8 cellular contexts compared by ENCODE assay signal in the genomic region with DNA sequence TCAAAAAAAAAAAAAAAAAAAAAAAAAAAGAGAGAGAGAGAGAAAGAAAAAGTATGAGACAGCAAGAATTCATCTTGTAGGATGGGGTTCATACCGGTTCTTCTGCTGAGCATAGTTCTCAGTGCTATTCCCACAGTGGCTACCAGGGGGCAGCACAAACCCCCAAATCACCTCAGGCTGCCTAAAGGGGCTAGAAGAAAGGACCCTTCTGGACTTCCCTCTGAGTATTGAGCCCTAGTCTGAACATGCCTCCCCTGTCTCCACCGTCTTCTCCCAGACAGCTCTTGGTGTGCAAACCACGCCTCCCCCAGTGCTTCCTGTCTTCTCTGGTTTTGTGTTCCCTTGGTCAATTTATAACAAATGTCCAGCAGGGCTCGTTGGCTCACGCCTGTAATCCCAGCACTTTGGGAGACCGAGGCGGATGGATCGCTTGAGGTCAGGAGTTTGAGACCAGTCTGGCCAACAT. TPM values are rescaled to one million over a fixed set of nuclear protein-coding genes. Genes with fewer than 3 reads are reported as not detected.
DNase-seq lines count a peak whose midpoint lies in the region; ATAC-seq, FAIRE-seq and TF ChIP-seq lines count a peak whose summit lies in the region.

No MANE protein-coding gene starts in this region.

- H3K27ac ChIP-seq in CD4-positive, CD25-positive, alpha-beta regulatory T cell (ENCODE audit: insufficient read depth, low read length, poor library complexity, severe bottlenecking): no peak overlapping the region
- H3K27ac ChIP-seq in HepG2 (ENCODE audit: extremely low read length, insufficient read depth, low read length): no peak overlapping the region

- TF ChIP-seq EP300 in HepG2 (IDR thresholded peaks at IDR 0.05; ENCODE audit: low read depth in 2 of 2, low read length in 2 of 2) (no peak), HepG2 (CRISPR knock-in tag; IDR thresholded peaks at IDR 0.05; ENCODE audit: borderline replicate concordance) (no peak)

- H3K4me2 ChIP-seq in HepG2 (ENCODE audit: low read depth, low read length): peak overlapping the region; percentile 79

- BruUV-seq in HepG2 (replicated peaks; lab: Mats Ljungman, UMichigan): no TSS peak

- ATAC-seq in CD4-positive, CD25-positive, alpha-beta regulatory T cell (ENCODE audit: low read depth in 2 of 2): peak; percentile 41 to 45
- ATAC-seq in central memory CD8-positive, alpha-beta T cell (replicated peaks; ENCODE audit: extremely low read depth, poor library complexity, severe bottlenecking): peak; percentile 41
- ATAC-seq in HepG2: peak; percentile 76

- H3K36me3 ChIP-seq in CD4-positive, CD25-positive, alpha-beta regulatory T cell (ENCODE audit: control insufficient read depth, insufficient read depth, low read length): no peaks in the 10 kb centered on the region
- no peaks in the 10 kb centered on the region for H3K36me3 ChIP-seq in HepG2 (replicated peaks in 1 of 2; ENCODE audit: control insufficient read depth in 1 of 2, insufficient read depth in 2 of 2, low read length in 2 of 2)

- WGBS in HepG2 (ENCODE audit: low lambda C conversion rate): 5% methylated on average over 8 of the region's 8 CpGs

- no peaks in the 10 kb centered on the region for H3K9me3 ChIP-seq in CD4-positive, CD25-positive, alpha-beta regulatory T cell (ENCODE audit: control insufficient read depth in 2 of 2, low read length in 2 of 2)
- no peaks in the 10 kb centered on the region for H3K9me3 ChIP-seq in HepG2 (ENCODE audit: low read length)

- no peaks in the 10 kb centered on the region for H3K79me2 ChIP-seq in HepG2 (ENCODE audit: insufficient read depth, low read length)

- DNase-seq in CD4-positive, CD25-positive, alpha-beta regulatory T cell: peak; percentile 47 to 74 (median 55)
- peak; percentile 64 for DNase-seq in HCEC 1CT
- peak; percentile 52 for DNase-seq in NCI-H345 (lab: John Stamatoyannopoulos, UW)
- DNase-seq in activated CD4-positive, CD25-positive, alpha-beta regulatory T cell treated with anti-CD3 and anti-CD28 coated beads, Interleukin-2, amount 50 U/mL, for 72 hours: peak; percentile 65
- peak; percentile 43 to 47 for DNase-seq in central memory CD8-positive, alpha-beta T cell (ENCODE audit: low spot score in 2 of 2)
- peak; percentile 45 for DNase-seq in HepG2 (ENCODE audit: low spot score)
- peak; percentile 48 for DNase-seq in stimulated activated CD8-positive, alpha-beta memory T cell treated with anti-CD3 and anti-CD28 coated beads, Interleukin-12 subunit alpha, Interleukin-12 subunit beta, amount 100 ng/mL, for 1 hour (ENCODE audit: low read depth)
- DNase-seq in occipital lobe (lab: John Stamatoyannopoulos, UW): no peak

- peak; percentile 87 for TF ChIP-seq CTCF in HepG2 (CRISPR knock-in tag; IDR thresholded peaks at IDR 0.05)

- peaks cover 0 to 38% (median 19%) of the 10 kb centered on the region in 4 donors for H3K4me1 Mint-ChIP-seq in CD4-positive, CD25-positive, alpha-beta regulatory T cell
- H3K4me1 Mint-ChIP-seq in central memory CD8-positive, alpha-beta T cell: peaks cover 15% of the 10 kb centered on the region

- CTCF ChIA-PET in HepG2 (lab: Yijun Ruan, JAX; ENCODE audit: low intra/inter-chr PET ratio, low total read pairs): interaction anchor here (0.7 to 2.2 kb wide), 4 partner anchors 105 to 160 kb away, joined by 3 to 22 read pairs (median 8); a partner anchor contains a TSS

- H3K36me3 Mint-ChIP-seq in CD4-positive, CD25-positive, alpha-beta regulatory T cell: no peaks in the 10 kb centered on the region
- H3K36me3 Mint-ChIP-seq in central memory CD8-positive, alpha-beta T cell (ENCODE audit: insufficient read depth): peaks cover 7% of the 10 kb centered on the region

- no peak overlapping the region for H3K4me3 Mint-ChIP-seq in CD4-positive, CD25-positive, alpha-beta regulatory T cell
- no peak overlapping the region for H3K4me3 Mint-ChIP-seq in central memory CD8-positive, alpha-beta T cell

- H3K27me3 Mint-ChIP-seq in CD4-positive, CD25-positive, alpha-beta regulatory T cell: peaks cover 17% of the 10 kb centered on the region
- H3K27me3 Mint-ChIP-seq in central memory CD8-positive, alpha-beta T cell: no peaks in the 10 kb centered on the region

- in situ Hi-C loops in HepG2 (cut with HindIII; ENCODE audit: extremely low pct_ligation_motif_present, low pct_unique_long_range_greater_than_20kb): no loop called here

- H3K27me3 ChIP-seq in CD4-positive, CD25-positive, alpha-beta regulatory T cell (ENCODE audit: control insufficient read depth, insufficient read depth, low read length): peaks cover 2% of the 10 kb centered on the region
- peaks cover 2 to 26% of the 10 kb centered on the region in 2 experiments for H3K27me3 ChIP-seq in HepG2 (ENCODE audit: control insufficient read depth in 1 of 2, insufficient read depth in 2 of 2, low read length in 2 of 2)

- H3K27ac Mint-ChIP-seq in CD4-positive, CD25-positive, alpha-beta regulatory T cell: no peak overlapping the region
- H3K27ac Mint-ChIP-seq in central memory CD8-positive, alpha-beta T cell (ENCODE audit: low read depth): no peak overlapping the region

- POLR2A ChIA-PET in HepG2 (lab: Yijun Ruan, JAX): no interaction called here

- H3K9me3 Mint-ChIP-seq in CD4-positive, CD25-positive, alpha-beta regulatory T cell: peaks cover 0 to 1% (median 0%) of the 10 kb centered on the region in 7 donors
- H3K9me3 Mint-ChIP-seq in central memory CD8-positive, alpha-beta T cell: no peaks in the 10 kb centered on the region

- no peak overlapping the region for H3K9ac ChIP-seq in HepG2 (ENCODE audit: insufficient read depth, low read depth, low read length)

- no peak for TF ChIP-seq POLR2A in HepG2 (IDR thresholded peaks at IDR 0.05; ENCODE audit: insufficient read depth in 1 of 2, low read depth in 2 of 2, low read length in 2 of 2)

- TF ChIP-seq RAD21 in HepG2 (CRISPR knock-in tag; IDR thresholded peaks at IDR 0.05): no peak; the same call in 1 of the 2 replicates

- H3K4me3 ChIP-seq in CD4-positive, CD25-positive, alpha-beta regulatory T cell (ENCODE audit: low read depth, low read length): no peak overlapping the region
- no peak overlapping the region for H3K4me3 ChIP-seq in HepG2 (replicated peaks in 1 of 3; ENCODE audit: insufficient read depth in 1 of 3, low read depth in 2 of 3, low read length in 3 of 3)

- no peak overlapping the region for H2AFZ ChIP-seq in HepG2 (ENCODE audit: low read length)

- peak; percentile 66 for FAIRE-seq in HepG2 (lab: Jason Lieb, UNC)

- H3K4me1 ChIP-seq in CD4-positive, CD25-positive, alpha-beta regulatory T cell (ENCODE audit: control insufficient read depth, insufficient read depth, low read length, poor library complexity, severe bottlenecking): peaks cover 24% of the 10 kb centered on the region
- peaks cover 32% of the 10 kb centered on the region for H3K4me1 ChIP-seq in HepG2 (ENCODE audit: insufficient read depth, low read length)

- no peaks in the 10 kb centered on the region for H4K20me1 ChIP-seq in HepG2 (ENCODE audit: insufficient read depth, low read length)

- intact Hi-C loops in HepG2 (cut with micrococcal nuclease; ENCODE audit: unreplicated experiment): loop anchor here (1.0 kb wide), 3 partner anchors 74 to 148 kb away; no protein-coding TSS in a partner anchor

RNA-seq across cellular contexts. Expression of a gene that starts 31.3 kb away (rescaled TPM):
- 13.0 TPM for total RNA-seq in CD4-positive, CD25-positive, alpha-beta regulatory T cell
- 10 to 100 TPM; 24.5 to 38.1 (median 30.7) TPM for polyA plus RNA-seq in CD4-positive, CD25-positive, alpha-beta regulatory T cell
- total RNA-seq in HepG2 (2016; rRNA removed; fragmentation: Illumina TruSeq; extraction: Trizol): 35.6 and 36.9 TPM in 2 replicates
- total RNA-seq in HepG2 (2016; cell fraction: cytosol; rRNA removed; fragmentation: Illumina TruSeq; extraction: Trizol; ENCODE audit: low read depth): 47.1 and 69.5 TPM in 2 replicates
- 33.2 and 38.5 TPM in 2 replicates for total RNA-seq in HepG2 (2016; cell fraction: insoluble cytoplasmic fraction; rRNA removed; fragmentation: Illumina TruSeq; extraction: Trizol)
- total RNA-seq in HepG2 (2016; cell fraction: membrane; rRNA removed; fragmentation: Illumina TruSeq; extraction: Trizol): 50.2 and 62.2 TPM in 2 replicates
- 19.8 and 23.2 TPM in 2 replicates for total RNA-seq in HepG2 (2016; cell fraction: nucleus; rRNA removed; fragmentation: Illumina TruSeq; extraction: Trizol)
- polyA plus RNA-seq in HepG2 (2011; rRNA removed): 31.9 and 36.1 TPM in 2 replicates
- polyA plus RNA-seq in HepG2 (2011; cell fraction: cytosol; rRNA removed): 28.5 and 39.2 TPM in 2 replicates
- polyA plus RNA-seq in HepG2 (2011; cell fraction: nucleus; rRNA removed): 27.2 and 35.2 TPM in 2 replicates
- polyA plus RNA-seq in HepG2 (2012): 19.2 and 20.4 TPM in 2 replicates
- polyA plus RNA-seq in HepG2 (2016; cell fraction: cytosol; fragmentation: Illumina TruSeq; extraction: Trizol; ENCODE audit: low read depth): 48.5 and 64.8 TPM in 2 replicates
- 32.5 and 38.2 TPM in 2 replicates for polyA plus RNA-seq in HepG2 (2016; cell fraction: insoluble cytoplasmic fraction; fragmentation: Illumina TruSeq; extraction: Trizol; ENCODE audit: low read depth)
- polyA plus RNA-seq in HepG2 (2016; cell fraction: membrane; fragmentation: Illumina TruSeq; extraction: Trizol; ENCODE audit: low read depth): 43.2 and 48.1 TPM in 2 replicates
- 35.0 and 38.8 TPM in 2 replicates for polyA plus RNA-seq in HepG2 (2016; cell fraction: nucleus; fragmentation: Illumina TruSeq; extraction: Trizol; ENCODE audit: insufficient read depth, low read depth)
- 30.8 and 73.6 TPM in 2 replicates for polyA minus RNA-seq in HepG2 (2011; rRNA and poly(A)+ RNA removed; ENCODE audit: low replicate concordance)
- polyA minus RNA-seq in HepG2 (2011; cell fraction: cytosol; rRNA and poly(A)+ RNA removed): 7.7 TPM in 2 replicates
- 22.7 and 32.0 TPM in 2 replicates for polyA minus RNA-seq in HepG2 (2011; cell fraction: nucleus; rRNA and poly(A)+ RNA removed)
- total RNA-seq in occipital lobe: 42.0 TPM

RNA-seq across cellular contexts. Expression of a gene that starts 59.8 kb away (rescaled TPM):
- 38.9 TPM for total RNA-seq in CD4-positive, CD25-positive, alpha-beta regulatory T cell
- 10 to 100 TPM; 18.2 to 21.5 (median 19.6) TPM for polyA plus RNA-seq in CD4-positive, CD25-positive, alpha-beta regulatory T cell
- total RNA-seq in HepG2 (2016; rRNA removed; fragmentation: Illumina TruSeq; extraction: Trizol) (22.2 and 45.4 TPM in 2 replicates), occipital lobe (104 TPM)
- 3.0 TPM in 2 replicates for total RNA-seq in HepG2 (2016; cell fraction: cytosol; rRNA removed; fragmentation: Illumina TruSeq; extraction: Trizol; ENCODE audit: low read depth)
- 20.1 and 44.7 TPM in 2 replicates for total RNA-seq in HepG2 (2016; cell fraction: insoluble cytoplasmic fraction; rRNA removed; fragmentation: Illumina TruSeq; extraction: Trizol)
- 9.1 and 9.7 TPM in 2 replicates for total RNA-seq in HepG2 (2016; cell fraction: membrane; rRNA removed; fragmentation: Illumina TruSeq; extraction: Trizol)
- 19.3 and 21.1 TPM in 2 replicates for total RNA-seq in HepG2 (2016; cell fraction: nucleus; rRNA removed; fragmentation: Illumina TruSeq; extraction: Trizol)
- 10.5 and 16.0 TPM in 2 replicates for polyA plus RNA-seq in HepG2 (2011; rRNA removed)
- 6.7 and 8.9 TPM in 2 replicates for polyA plus RNA-seq in HepG2 (2011; cell fraction: cytosol; rRNA removed)
- polyA plus RNA-seq in HepG2 (2011; cell fraction: nucleus; rRNA removed): 5.7 and 6.4 TPM in 2 replicates
- polyA plus RNA-seq in HepG2 (2012): 8.5 and 12.6 TPM in 2 replicates
- 5.0 and 5.3 TPM in 2 replicates for polyA plus RNA-seq in HepG2 (2016; cell fraction: cytosol; fragmentation: Illumina TruSeq; extraction: Trizol; ENCODE audit: low read depth)
- 32.3 and 33.7 TPM in 2 replicates for polyA plus RNA-seq in HepG2 (2016; cell fraction: insoluble cytoplasmic fraction; fragmentation: Illumina TruSeq; extraction: Trizol; ENCODE audit: low read depth)
- polyA plus RNA-seq in HepG2 (2016; cell fraction: membrane; fragmentation: Illumina TruSeq; extraction: Trizol; ENCODE audit: low read depth): 6.0 and 6.2 TPM in 2 replicates
- 17.7 and 19.9 TPM in 2 replicates for polyA plus RNA-seq in HepG2 (2016; cell fraction: nucleus; fragmentation: Illumina TruSeq; extraction: Trizol; ENCODE audit: insufficient read depth, low read depth)
- 23.7 and 77.0 TPM in 2 replicates for polyA minus RNA-seq in HepG2 (2011; rRNA and poly(A)+ RNA removed; ENCODE audit: low replicate concordance)
- 20.8 and 23.0 TPM in 2 replicates for polyA minus RNA-seq in HepG2 (2011; cell fraction: cytosol; rRNA and poly(A)+ RNA removed)
- 16.2 and 18.3 TPM in 2 replicates for polyA minus RNA-seq in HepG2 (2011; cell fraction: nucleus; rRNA and poly(A)+ RNA removed)
